In genomic region chr9:83062653-83063527, GRCh38 we compare ENCODE assay signal across 1 cellular context.
A peak's percentile ranks its signal among the peaks of the same experiment; 100 is the strongest.
TF ChIP-seq lines count a peak whose summit lies in the region.

Gene RASEF, minus strand, starts transcription at chr9:83063142. Its CDS starts 275 bp downstream, at chr9:83062867.

TF ChIP-seq in HEK293, 187 proteins besides CTCF, POLR2A, EP300 and RAD21 (continued from another document and continues in another):
- TF ChIP-seq, protein P1, sequence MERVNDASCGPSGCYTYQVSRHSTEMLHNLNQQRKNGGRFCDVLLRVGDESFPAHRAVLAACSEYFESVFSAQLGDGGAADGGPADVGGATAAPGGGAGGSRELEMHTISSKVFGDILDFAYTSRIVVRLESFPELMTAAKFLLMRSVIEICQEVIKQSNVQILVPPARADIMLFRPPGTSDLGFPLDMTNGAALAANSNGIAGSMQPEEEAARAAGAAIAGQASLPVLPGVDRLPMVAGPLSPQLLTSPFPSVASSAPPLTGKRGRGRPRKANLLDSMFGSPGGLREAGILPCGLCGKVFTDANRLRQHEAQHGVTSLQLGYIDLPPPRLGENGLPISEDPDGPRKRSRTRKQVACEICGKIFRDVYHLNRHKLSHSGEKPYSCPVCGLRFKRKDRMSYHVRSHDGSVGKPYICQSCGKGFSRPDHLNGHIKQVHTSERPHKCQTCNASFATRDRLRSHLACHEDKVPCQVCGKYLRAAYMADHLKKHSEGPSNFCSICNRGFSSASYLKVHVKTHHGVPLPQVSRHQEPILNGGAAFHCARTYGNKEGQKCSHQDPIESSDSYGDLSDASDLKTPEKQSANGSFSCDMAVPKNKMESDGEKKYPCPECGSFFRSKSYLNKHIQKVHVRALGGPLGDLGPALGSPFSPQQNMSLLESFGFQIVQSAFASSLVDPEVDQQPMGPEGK (tag by site-specific recombination; IDR thresholded peaks at IDR 0.05): peak; percentile 86
- TF ChIP-seq HOXC10 (CRISPR knock-in tag; IDR thresholded peaks at IDR 0.05): 0 out of 2 replicates have a peak, but pooled peaks have one; percentile 46
- TF ChIP-seq ELK4 (IDR thresholded peaks at IDR 0.05; ENCODE audit: borderline replicate concordance, low read depth, low read length): no peak
- no peak for TF ChIP-seq ZNF513 (tag by site-specific recombination; IDR thresholded peaks at IDR 0.05)
- no peak for TF ChIP-seq ZNF19 (tag by site-specific recombination; IDR thresholded peaks at IDR 0.05; ENCODE audit: low read depth)
- TF ChIP-seq ZNF24 (tag by site-specific recombination; IDR thresholded peaks at IDR 0.05): no peak
- no peak for TF ChIP-seq ZNF792 (tag by site-specific recombination; IDR thresholded peaks at IDR 0.05)
- 0 out of 2 replicates have a peak, but pooled peaks have one; percentile 12 for TF ChIP-seq SP2 (tag by site-specific recombination; IDR thresholded peaks at IDR 0.05)
- no peak for TF ChIP-seq GLI2 (tag by site-specific recombination; IDR thresholded peaks at IDR 0.05; ENCODE audit: borderline replicate concordance, low read depth)
- TF ChIP-seq, protein P2, sequence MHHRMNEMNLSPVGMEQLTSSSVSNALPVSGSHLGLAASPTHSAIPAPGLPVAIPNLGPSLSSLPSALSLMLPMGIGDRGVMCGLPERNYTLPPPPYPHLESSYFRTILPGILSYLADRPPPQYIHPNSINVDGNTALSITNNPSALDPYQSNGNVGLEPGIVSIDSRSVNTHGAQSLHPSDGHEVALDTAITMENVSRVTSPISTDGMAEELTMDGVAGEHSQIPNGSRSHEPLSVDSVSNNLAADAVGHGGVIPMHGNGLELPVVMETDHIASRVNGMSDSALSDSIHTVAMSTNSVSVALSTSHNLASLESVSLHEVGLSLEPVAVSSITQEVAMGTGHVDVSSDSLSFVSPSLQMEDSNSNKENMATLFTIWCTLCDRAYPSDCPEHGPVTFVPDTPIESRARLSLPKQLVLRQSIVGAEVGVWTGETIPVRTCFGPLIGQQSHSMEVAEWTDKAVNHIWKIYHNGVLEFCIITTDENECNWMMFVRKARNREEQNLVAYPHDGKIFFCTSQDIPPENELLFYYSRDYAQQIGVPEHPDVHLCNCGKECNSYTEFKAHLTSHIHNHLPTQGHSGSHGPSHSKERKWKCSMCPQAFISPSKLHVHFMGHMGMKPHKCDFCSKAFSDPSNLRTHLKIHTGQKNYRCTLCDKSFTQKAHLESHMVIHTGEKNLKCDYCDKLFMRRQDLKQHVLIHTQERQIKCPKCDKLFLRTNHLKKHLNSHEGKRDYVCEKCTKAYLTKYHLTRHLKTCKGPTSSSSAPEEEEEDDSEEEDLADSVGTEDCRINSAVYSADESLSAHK (tag by site-specific recombination; IDR thresholded peaks at IDR 0.05): no peak
- TF ChIP-seq ZNF654 (tag by site-specific recombination; IDR thresholded peaks at IDR 0.05; ENCODE audit: low read depth): no peak
- TF ChIP-seq, protein P3, sequence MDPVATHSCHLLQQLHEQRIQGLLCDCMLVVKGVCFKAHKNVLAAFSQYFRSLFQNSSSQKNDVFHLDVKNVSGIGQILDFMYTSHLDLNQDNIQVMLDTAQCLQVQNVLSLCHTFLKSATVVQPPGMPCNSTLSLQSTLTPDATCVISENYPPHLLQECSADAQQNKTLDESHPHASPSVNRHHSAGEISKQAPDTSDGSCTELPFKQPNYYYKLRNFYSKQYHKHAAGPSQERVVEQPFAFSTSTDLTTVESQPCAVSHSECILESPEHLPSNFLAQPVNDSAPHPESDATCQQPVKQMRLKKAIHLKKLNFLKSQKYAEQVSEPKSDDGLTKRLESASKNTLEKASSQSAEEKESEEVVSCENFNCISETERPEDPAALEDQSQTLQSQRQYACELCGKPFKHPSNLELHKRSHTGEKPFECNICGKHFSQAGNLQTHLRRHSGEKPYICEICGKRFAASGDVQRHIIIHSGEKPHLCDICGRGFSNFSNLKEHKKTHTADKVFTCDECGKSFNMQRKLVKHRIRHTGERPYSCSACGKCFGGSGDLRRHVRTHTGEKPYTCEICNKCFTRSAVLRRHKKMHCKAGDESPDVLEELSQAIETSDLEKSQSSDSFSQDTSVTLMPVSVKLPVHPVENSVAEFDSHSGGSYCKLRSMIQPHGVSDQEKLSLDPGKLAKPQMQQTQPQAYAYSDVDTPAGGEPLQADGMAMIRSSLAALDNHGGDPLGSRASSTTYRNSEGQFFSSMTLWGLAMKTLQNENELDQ (tag by site-specific recombination; IDR thresholded peaks at IDR 0.05; ENCODE audit: low read depth): no peak
- TF ChIP-seq ZSCAN16 (tag by site-specific recombination; IDR thresholded peaks at IDR 0.05): no peak
- no peak for TF ChIP-seq TRIM28 (IDR thresholded peaks at IDR 0.05; ENCODE audit: borderline replicate concordance, low read length)
- TF ChIP-seq, protein P4, sequence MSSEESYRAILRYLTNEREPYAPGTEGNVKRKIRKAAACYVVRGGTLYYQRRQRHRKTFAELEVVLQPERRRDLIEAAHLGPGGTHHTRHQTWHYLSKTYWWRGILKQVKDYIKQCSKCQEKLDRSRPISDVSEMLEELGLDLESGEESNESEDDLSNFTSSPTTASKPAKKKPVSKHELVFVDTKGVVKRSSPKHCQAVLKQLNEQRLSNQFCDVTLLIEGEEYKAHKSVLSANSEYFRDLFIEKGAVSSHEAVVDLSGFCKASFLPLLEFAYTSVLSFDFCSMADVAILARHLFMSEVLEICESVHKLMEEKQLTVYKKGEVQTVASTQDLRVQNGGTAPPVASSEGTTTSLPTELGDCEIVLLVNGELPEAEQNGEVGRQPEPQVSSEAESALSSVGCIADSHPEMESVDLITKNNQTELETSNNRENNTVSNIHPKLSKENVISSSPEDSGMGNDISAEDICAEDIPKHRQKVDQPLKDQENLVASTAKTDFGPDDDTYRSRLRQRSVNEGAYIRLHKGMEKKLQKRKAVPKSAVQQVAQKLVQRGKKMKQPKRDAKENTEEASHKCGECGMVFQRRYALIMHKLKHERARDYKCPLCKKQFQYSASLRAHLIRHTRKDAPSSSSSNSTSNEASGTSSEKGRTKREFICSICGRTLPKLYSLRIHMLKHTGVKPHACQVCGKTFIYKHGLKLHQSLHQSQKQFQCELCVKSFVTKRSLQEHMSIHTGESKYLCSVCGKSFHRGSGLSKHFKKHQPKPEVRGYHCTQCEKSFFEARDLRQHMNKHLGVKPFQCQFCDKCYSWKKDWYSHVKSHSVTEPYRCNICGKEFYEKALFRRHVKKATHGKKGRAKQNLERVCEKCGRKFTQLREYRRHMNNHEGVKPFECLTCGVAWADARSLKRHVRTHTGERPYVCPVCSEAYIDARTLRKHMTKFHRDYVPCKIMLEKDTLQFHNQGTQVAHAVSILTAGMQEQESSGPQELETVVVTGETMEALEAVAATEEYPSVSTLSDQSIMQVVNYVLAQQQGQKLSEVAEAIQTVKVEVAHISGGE (tag by site-specific recombination; conservative IDR thresholded peaks at IDR 0.05; ENCODE audit: low read depth): 0 out of 2 replicates have a peak, but pooled peaks have one; percentile 22
- no peak; the same call in 1 of the 2 replicates for TF ChIP-seq KLF9 (tag by site-specific recombination; IDR thresholded peaks at IDR 0.05; ENCODE audit: low read depth)
- TF ChIP-seq ZNF146 (tag by site-specific recombination; IDR thresholded peaks at IDR 0.05): no peak
- no peak for TF ChIP-seq BCL11A (tag by site-specific recombination; IDR thresholded peaks at IDR 0.05; ENCODE audit: low read depth)
- no peak for TF ChIP-seq ZNF184 (tag by site-specific recombination; IDR thresholded peaks at IDR 0.05)
- no peak for TF ChIP-seq ZNF48 (tag by site-specific recombination; IDR thresholded peaks at IDR 0.05)
- TF ChIP-seq, protein P5, sequence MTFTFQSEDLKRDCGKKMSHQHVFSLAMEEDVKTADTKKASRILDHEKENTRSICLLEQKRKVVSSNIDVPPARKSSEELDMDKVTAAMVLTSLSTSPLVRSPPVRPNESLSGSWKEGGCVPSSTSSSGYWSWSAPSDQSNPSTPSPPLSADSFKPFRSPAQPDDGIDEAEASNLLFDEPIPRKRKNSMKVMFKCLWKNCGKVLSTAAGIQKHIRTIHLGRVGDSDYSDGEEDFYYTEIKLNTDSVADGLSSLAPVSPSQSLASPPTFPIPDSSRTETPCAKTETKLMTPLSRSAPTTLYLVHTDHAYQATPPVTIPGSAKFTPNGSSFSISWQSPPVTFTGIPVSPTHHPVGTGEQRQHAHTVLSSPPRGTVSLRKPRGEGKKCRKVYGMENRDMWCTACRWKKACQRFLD (tag by site-specific recombination; IDR thresholded peaks at IDR 0.05): no peak
- no peak for TF ChIP-seq TCF7L2 (IDR thresholded peaks at IDR 0.05; ENCODE audit: borderline replicate concordance, low read depth, low read length)
- no peak for TF ChIP-seq ZNF426 (tag by site-specific recombination; IDR thresholded peaks at IDR 0.05)
- no peak; the same call in 1 of the 2 replicates for TF ChIP-seq ZXDB (tag by site-specific recombination; IDR thresholded peaks at IDR 0.05)
- TF ChIP-seq ZNF560 (tag by site-specific recombination; IDR thresholded peaks at IDR 0.05; ENCODE audit: borderline replicate concordance): no peak
- no peak for TF ChIP-seq ZNF112 (tag by site-specific recombination; IDR thresholded peaks at IDR 0.05)
- 0 out of 2 replicates have a peak, but pooled peaks have one; percentile 26 for TF ChIP-seq KLF1 (tag by site-specific recombination; IDR thresholded peaks at IDR 0.05)
- TF ChIP-seq ZNF311 (tag by site-specific recombination; IDR thresholded peaks at IDR 0.05; ENCODE audit: borderline replicate concordance): no peak
- no peak for TF ChIP-seq KLF17 (tag by site-specific recombination; IDR thresholded peaks at IDR 0.05)
- TF ChIP-seq ZEB2 (tag by site-specific recombination; IDR thresholded peaks at IDR 0.05): peak; percentile 53
- TF ChIP-seq SCRT1 (tag by site-specific recombination; IDR thresholded peaks at IDR 0.05; ENCODE audit: borderline replicate concordance): 0 out of 2 replicates have a peak, but pooled peaks have one; percentile 47
- TF ChIP-seq WT1 (tag by site-specific recombination; IDR thresholded peaks at IDR 0.05): no peak
- no peak for TF ChIP-seq ZNF521 (tag by site-specific recombination; IDR thresholded peaks at IDR 0.05)
- no peak for TF ChIP-seq BCL6B (tag by site-specific recombination; IDR thresholded peaks at IDR 0.05)
- peak; percentile 77 for TF ChIP-seq ZBTB20 (tag by site-specific recombination; IDR thresholded peaks at IDR 0.05)
- TF ChIP-seq, protein P6, sequence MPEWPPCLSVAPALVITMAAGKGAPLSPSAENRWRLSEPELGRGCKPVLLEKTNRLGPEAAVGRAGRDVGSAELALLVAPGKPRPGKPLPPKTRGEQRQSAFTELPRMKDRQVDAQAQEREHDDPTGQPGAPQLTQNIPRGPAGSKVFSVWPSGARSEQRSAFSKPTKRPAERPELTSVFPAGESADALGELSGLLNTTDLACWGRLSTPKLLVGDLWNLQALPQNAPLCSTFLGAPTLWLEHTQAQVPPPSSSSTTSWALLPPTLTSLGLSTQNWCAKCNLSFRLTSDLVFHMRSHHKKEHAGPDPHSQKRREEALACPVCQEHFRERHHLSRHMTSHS (tag by site-specific recombination; IDR thresholded peaks at IDR 0.05): no peak
- no peak for TF ChIP-seq SETDB1 (IDR thresholded peaks at IDR 0.05; ENCODE audit: insufficient read length, low read length)
- no peak for TF ChIP-seq ZNF169 (tag by site-specific recombination; IDR thresholded peaks at IDR 0.05)
- no peak for TF ChIP-seq ZNF37A (tag by site-specific recombination; IDR thresholded peaks at IDR 0.05)
- TF ChIP-seq ZNF132 (tag by site-specific recombination; IDR thresholded peaks at IDR 0.05; ENCODE audit: borderline replicate concordance): no peak
- no peak for TF ChIP-seq ZNF843 (tag by site-specific recombination; IDR thresholded peaks at IDR 0.05)
- no peak for TF ChIP-seq ZNF239 (tag by site-specific recombination; IDR thresholded peaks at IDR 0.05)
- no peak for TF ChIP-seq ZNF549 (tag by site-specific recombination; IDR thresholded peaks at IDR 0.05)
- TF ChIP-seq ZNF324 (tag by site-specific recombination; IDR thresholded peaks at IDR 0.05): no peak
- no peak for TF ChIP-seq ZNF585B (tag by site-specific recombination; IDR thresholded peaks at IDR 0.05)
- no peak for TF ChIP-seq ZNF510 (tag by site-specific recombination; IDR thresholded peaks at IDR 0.05; ENCODE audit: insufficient replicate concordance)
- no peak for TF ChIP-seq ZNF707 (tag by site-specific recombination; IDR thresholded peaks at IDR 0.05)
- TF ChIP-seq IKZF3 (tag by site-specific recombination; IDR thresholded peaks at IDR 0.05): no peak
